Comparison of ENCODE assay signal across 1 cellular context in the genomic region with DNA sequence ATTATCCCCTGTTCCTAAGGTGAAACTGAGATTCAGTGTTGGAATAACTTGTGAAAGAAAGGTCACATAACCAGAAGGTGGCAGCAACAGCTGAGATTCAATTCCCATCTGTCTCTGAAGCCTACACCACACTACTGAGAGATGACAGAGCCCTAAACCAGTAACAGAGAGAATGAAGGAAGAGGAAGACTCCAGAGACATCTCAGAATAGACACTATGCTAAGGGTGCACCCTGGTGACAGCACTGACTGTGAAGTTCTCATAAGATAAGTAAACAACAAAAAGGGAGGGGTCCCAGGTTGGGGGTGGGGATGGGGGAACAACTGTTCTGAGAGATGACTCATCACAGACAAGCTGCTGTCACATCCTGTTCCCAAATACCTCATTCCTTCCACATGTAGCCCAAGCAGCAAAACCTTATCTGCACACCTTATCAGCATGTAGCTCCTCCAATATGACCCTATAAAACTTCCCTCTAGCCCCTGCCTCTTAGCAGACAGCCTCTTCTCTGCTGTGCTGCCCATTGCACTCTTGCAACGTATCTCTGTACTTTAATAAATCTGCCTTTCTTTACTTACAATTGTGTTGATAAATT.
TF ChIP-seq lines count a peak whose summit lies in the region.

No MANE protein-coding gene starts in this region.

TF ChIP-seq in GM12878, 131 proteins besides CTCF, POLR2A, EP300 and RAD21:
- no peak for TF ChIP-seq TCF7 (IDR thresholded peaks at IDR 0.05; ENCODE audit: borderline replicate concordance)
- TF ChIP-seq, protein P1, sequence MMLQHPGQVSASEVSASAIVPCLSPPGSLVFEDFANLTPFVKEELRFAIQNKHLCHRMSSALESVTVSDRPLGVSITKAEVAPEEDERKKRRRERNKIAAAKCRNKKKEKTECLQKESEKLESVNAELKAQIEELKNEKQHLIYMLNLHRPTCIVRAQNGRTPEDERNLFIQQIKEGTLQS (IDR thresholded peaks at IDR 0.05; ENCODE audit: borderline replicate concordance, extremely low read depth, low read depth, low read length): no peak
- no peak for TF ChIP-seq HDGF (IDR thresholded peaks at IDR 0.05)
- TF ChIP-seq LARP7 (IDR thresholded peaks at IDR 0.05): no peak
- TF ChIP-seq, protein P2, sequence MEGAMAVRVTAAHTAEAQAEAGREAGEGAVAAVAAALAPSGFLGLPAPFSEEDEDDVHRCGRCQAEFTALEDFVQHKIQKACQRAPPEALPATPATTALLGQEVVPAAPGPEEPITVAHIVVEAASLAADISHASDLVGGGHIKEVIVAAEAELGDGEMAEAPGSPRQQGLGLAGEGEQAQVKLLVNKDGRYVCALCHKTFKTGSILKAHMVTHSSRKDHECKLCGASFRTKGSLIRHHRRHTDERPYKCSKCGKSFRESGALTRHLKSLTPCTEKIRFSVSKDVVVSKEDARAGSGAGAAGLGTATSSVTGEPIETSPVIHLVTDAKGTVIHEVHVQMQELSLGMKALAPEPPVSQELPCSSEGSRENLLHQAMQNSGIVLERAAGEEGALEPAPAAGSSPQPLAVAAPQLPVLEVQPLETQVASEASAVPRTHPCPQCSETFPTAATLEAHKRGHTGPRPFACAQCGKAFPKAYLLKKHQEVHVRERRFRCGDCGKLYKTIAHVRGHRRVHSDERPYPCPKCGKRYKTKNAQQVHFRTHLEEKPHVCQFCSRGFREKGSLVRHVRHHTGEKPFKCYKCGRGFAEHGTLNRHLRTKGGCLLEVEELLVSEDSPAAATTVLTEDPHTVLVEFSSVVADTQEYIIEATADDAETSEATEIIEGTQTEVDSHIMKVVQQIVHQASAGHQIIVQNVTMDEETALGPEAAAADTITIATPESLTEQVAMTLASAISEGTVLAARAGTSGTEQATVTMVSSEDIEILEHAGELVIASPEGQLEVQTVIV (IDR thresholded peaks at IDR 0.05; ENCODE audit: borderline replicate concordance, partially characterized antibody): no peak
- TF ChIP-seq SRF (IDR thresholded peaks at IDR 0.05; ENCODE audit: low read depth in 2 of 2, low read length in 2 of 2): no peak
- TF ChIP-seq PAX8 (IDR thresholded peaks at IDR 0.05): no peak
- TF ChIP-seq, protein P3, sequence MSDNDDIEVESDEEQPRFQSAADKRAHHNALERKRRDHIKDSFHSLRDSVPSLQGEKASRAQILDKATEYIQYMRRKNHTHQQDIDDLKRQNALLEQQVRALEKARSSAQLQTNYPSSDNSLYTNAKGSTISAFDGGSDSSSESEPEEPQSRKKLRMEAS (IDR thresholded peaks at IDR 0.05; ENCODE audit: low read depth, low read length): no peak
- no peak for TF ChIP-seq RELA (IDR thresholded peaks at IDR 0.05; ENCODE audit: borderline replicate concordance, partially characterized antibody)
- no peak for TF ChIP-seq ESRRA (IDR thresholded peaks at IDR 0.05; ENCODE audit: low read length)
- no peak for TF ChIP-seq TAF1 (IDR thresholded peaks at IDR 0.05; ENCODE audit: borderline replicate concordance, low read depth, low read length)
- no peak for TF ChIP-seq SMC3 (IDR thresholded peaks at IDR 0.05; ENCODE audit: borderline replicate concordance, low read length)
- no peak for TF ChIP-seq POLR2AphosphoS5 (IDR thresholded peaks at IDR 0.05; ENCODE audit: low read length)
- TF ChIP-seq, protein P4, sequence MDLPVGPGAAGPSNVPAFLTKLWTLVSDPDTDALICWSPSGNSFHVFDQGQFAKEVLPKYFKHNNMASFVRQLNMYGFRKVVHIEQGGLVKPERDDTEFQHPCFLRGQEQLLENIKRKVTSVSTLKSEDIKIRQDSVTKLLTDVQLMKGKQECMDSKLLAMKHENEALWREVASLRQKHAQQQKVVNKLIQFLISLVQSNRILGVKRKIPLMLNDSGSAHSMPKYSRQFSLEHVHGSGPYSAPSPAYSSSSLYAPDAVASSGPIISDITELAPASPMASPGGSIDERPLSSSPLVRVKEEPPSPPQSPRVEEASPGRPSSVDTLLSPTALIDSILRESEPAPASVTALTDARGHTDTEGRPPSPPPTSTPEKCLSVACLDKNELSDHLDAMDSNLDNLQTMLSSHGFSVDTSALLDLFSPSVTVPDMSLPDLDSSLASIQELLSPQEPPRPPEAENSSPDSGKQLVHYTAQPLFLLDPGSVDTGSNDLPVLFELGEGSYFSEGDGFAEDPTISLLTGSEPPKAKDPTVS (IDR thresholded peaks at IDR 0.05; ENCODE audit: low read depth, low read length): no peak
- no peak for TF ChIP-seq BHLHE40 (IDR thresholded peaks at IDR 0.05; ENCODE audit: borderline replicate concordance in 1 of 2, low read depth in 2 of 2, low read length in 1 of 2)
- no peak for TF ChIP-seq RAD51 (IDR thresholded peaks at IDR 0.05)
- TF ChIP-seq, protein P5, sequence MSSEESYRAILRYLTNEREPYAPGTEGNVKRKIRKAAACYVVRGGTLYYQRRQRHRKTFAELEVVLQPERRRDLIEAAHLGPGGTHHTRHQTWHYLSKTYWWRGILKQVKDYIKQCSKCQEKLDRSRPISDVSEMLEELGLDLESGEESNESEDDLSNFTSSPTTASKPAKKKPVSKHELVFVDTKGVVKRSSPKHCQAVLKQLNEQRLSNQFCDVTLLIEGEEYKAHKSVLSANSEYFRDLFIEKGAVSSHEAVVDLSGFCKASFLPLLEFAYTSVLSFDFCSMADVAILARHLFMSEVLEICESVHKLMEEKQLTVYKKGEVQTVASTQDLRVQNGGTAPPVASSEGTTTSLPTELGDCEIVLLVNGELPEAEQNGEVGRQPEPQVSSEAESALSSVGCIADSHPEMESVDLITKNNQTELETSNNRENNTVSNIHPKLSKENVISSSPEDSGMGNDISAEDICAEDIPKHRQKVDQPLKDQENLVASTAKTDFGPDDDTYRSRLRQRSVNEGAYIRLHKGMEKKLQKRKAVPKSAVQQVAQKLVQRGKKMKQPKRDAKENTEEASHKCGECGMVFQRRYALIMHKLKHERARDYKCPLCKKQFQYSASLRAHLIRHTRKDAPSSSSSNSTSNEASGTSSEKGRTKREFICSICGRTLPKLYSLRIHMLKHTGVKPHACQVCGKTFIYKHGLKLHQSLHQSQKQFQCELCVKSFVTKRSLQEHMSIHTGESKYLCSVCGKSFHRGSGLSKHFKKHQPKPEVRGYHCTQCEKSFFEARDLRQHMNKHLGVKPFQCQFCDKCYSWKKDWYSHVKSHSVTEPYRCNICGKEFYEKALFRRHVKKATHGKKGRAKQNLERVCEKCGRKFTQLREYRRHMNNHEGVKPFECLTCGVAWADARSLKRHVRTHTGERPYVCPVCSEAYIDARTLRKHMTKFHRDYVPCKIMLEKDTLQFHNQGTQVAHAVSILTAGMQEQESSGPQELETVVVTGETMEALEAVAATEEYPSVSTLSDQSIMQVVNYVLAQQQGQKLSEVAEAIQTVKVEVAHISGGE (CRISPR knock-in tag; IDR thresholded peaks at IDR 0.05): no peak
- TF ChIP-seq SUZ12 (IDR thresholded peaks at IDR 0.05; ENCODE audit: unreplicated experiment): no peak
- TF ChIP-seq JUND (IDR thresholded peaks at IDR 0.05; ENCODE audit: low read depth, low read length): no peak
- TF ChIP-seq, protein P6, sequence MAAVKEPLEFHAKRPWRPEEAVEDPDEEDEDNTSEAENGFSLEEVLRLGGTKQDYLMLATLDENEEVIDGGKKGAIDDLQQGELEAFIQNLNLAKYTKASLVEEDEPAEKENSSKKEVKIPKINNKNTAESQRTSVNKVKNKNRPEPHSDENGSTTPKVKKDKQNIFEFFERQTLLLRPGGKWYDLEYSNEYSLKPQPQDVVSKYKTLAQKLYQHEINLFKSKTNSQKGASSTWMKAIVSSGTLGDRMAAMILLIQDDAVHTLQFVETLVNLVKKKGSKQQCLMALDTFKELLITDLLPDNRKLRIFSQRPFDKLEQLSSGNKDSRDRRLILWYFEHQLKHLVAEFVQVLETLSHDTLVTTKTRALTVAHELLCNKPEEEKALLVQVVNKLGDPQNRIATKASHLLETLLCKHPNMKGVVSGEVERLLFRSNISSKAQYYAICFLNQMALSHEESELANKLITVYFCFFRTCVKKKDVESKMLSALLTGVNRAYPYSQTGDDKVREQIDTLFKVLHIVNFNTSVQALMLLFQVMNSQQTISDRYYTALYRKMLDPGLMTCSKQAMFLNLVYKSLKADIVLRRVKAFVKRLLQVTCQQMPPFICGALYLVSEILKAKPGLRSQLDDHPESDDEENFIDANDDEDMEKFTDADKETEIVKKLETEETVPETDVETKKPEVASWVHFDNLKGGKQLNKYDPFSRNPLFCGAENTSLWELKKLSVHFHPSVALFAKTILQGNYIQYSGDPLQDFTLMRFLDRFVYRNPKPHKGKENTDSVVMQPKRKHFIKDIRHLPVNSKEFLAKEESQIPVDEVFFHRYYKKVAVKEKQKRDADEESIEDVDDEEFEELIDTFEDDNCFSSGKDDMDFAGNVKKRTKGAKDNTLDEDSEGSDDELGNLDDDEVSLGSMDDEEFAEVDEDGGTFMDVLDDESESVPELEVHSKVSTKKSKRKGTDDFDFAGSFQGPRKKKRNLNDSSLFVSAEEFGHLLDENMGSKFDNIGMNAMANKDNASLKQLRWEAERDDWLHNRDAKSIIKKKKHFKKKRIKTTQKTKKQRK (IDR thresholded peaks at IDR 0.05; ENCODE audit: low read depth, low read length): no peak
